8 cellular contexts compared by ENCODE assay signal in the genomic region with DNA sequence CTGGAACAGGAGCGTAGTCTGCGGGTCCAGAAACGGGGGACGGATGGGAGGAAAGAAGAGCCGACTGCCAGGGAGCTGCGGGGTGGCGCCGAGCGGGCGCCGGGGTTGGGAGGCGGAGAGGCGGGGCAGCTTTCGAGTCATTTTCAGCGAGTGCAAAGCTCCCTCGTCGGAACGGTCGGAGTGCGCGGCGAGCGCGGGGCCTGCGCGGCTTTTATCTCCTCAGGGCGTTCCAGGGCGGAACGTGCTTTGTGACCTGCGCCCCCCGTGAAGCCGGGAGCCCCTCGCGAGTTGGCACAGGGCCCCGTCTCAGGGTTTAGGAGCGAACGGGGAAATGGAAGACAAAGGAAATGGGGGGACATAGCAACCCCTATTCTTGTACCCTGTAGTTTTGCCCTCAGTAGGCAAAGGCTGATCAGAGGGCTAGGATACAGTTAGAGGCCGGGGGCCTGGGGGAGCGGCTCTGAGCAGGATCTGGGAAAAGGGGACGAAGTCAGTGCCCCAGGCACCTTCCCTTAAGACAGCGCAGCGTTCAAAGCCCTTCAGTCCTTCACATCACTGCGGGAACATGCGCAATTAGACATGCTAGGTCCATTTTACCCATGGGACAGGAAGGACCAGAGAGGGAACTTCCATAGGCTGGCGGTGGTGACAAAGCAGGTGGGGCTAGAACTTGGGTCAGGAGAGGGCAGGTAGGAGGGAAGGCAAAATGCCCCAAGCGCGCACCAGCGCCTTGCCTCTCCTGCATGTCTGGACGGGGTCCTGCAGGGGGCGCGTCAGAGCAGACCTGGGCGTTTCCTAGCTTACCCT.
DNase-seq lines count a peak whose midpoint lies in the region; ATAC-seq, FAIRE-seq and TF ChIP-seq lines count a peak whose summit lies in the region.

No MANE protein-coding gene starts in this region.

- DNase-seq in GM12892 (ENCODE audit: insufficient read length) = peak; percentile 31
- DNase-seq in NCI-H460 (ENCODE audit: extremely low read depth, low read depth) = peak; percentile 34
- DNase-seq in activated effector memory CD4-positive, alpha-beta T cell treated with Interleukin-2 at 50 U/mL for 16 hours = peak; percentile 48
- peak; percentile 92 for DNase-seq in cardiac septum (ENCODE audit: low spot score)
- DNase-seq in renal cortical epithelial cell (ENCODE audit: low read depth) = peak; percentile 22
- DNase-seq in SIG-M5 (lab: John Stamatoyannopoulos, UW) = no peak
- DNase-seq in urothelium cell line (ENCODE audit: low spot score) = no peak

- intact Hi-C loops in cardiac septum (cut with DNase I) = loop anchor here (5.0 kb wide), 1 partner anchor 191 kb away; no protein-coding TSS in a partner anchor

- FAIRE-seq in GM12892 (lab: Jason Lieb, UNC) = no peak
- no peak for FAIRE-seq in urothelium cell line (lab: Jason Lieb, UNC)

- TF ChIP-seq POLR2A in GM12892 (IDR thresholded peaks at IDR 0.05; ENCODE audit: low read depth, low read length) = no peak

- no peak for ATAC-seq in HG03196 (IDR thresholded peaks at IDR 0.05; ENCODE audit: unreplicated experiment)

Comparison
In these comparisons a context has a peak if more than half of its experiments do, and no peak if none do; other contexts are left out.
1. DNase-seq: peak in GM12892 (single experiment), NCI-H460 (single experiment), activated effector memory CD4-positive, alpha-beta T cell treated with Interleukin-2 at 50 U/mL for 16 hours (single experiment), cardiac septum (single experiment) and renal cortical epithelial cell (single experiment); none in SIG-M5 (single experiment) and urothelium cell line (single experiment).